ENCODE assay signal across 15 cellular contexts in genomic region chr15:64441852-64442251, GRCh38.
"Had no signal": no experiment of that assay in that cellular context is flagged by ENCODE, and none has a peak within 500 bp of the region (broad histone marks: within the 10 kb centered on the region; RNA-seq: fewer than 3 reads in every experiment).

No MANE protein-coding gene starts in this region.

- H3K9me3 Mint-ChIP-seq: activated B cell treated with CpG ODN at 0.5 μM for 24 hours, naive B cell had no signal

- H3K27me3 Mint-ChIP-seq: activated B cell treated with CpG ODN at 0.5 μM for 24 hours, naive B cell had no signal

- H3K9me3 ChIP-seq: body of pancreas, colonic mucosa, esophagus muscularis mucosa, neutrophil, suprapubic skin, upper lobe of left lung had no signal

- H3K4me3 Mint-ChIP-seq: activated B cell treated with CpG ODN at 0.5 μM for 24 hours, naive B cell had no signal

- H3K27ac Mint-ChIP-seq: activated B cell treated with CpG ODN at 0.5 μM for 24 hours had no signal

- H3K27ac ChIP-seq: body of pancreas, colonic mucosa, esophagus muscularis mucosa, neutrophil, suprapubic skin, upper lobe of left lung had no signal

- DNase-seq: activated B cell treated with CpG ODN at 0.5 μM for 24 hours; activated T-cell treated with anti-CD3 and anti-CD28 coated beads, Interleukin-2, amount 50 U/mL, for 48 hours; amygdala; body of pancreas; caudate nucleus; colonic mucosa; islet precursor cell; naive B cell; stimulated activated CD4-positive, alpha-beta T cell treated with anti-CD3 and anti-CD28 coated beads, Interleukin-4, amount 100 ng/mL, for 1 hour; stimulated activated naive CD4-positive, alpha-beta T cell treated with Interleukin-2 at 50 U/mL for 16 hours; upper lobe of left lung had no signal

- H3K27me3 ChIP-seq: body of pancreas, colonic mucosa, esophagus muscularis mucosa, hepatocyte, neutrophil, suprapubic skin, upper lobe of left lung had no signal

- ATAC-seq: body of pancreas had no signal
